28 cellular contexts compared by ENCODE assay signal in genomic region chr7:28599411-28599810, GRCh38.
"Had no signal": no experiment of that assay in that cellular context is flagged by ENCODE, and none has a peak within 500 bp of the region (broad histone marks: within the 10 kb centered on the region; RNA-seq: fewer than 3 reads in every experiment).

No MANE protein-coding gene starts in this region.

- ATAC-seq: effector memory CD8-positive, alpha-beta T cell; esophagus mucosa; foreskin keratinocyte; gastrocnemius medialis; gastroesophageal sphincter; heart left ventricle; heart right ventricle had no signal

- H3K27ac ChIP-seq: colonic mucosa, coronary artery, dorsolateral prefrontal cortex, epithelial cell of prostate, esophagus muscularis mucosa, esophagus squamous epithelium, foreskin keratinocyte, gastrocnemius medialis, gastroesophageal sphincter, heart left ventricle, heart right ventricle had no signal

- H3K27me3 ChIP-seq: colonic mucosa, dorsolateral prefrontal cortex, esophagus muscularis mucosa, esophagus squamous epithelium, foreskin keratinocyte, gastrocnemius medialis, gastroesophageal sphincter, heart left ventricle, heart right ventricle had no signal

- H3K4me1 ChIP-seq: colonic mucosa, esophagus muscularis mucosa, esophagus squamous epithelium, foreskin keratinocyte, gastrocnemius medialis, gastroesophageal sphincter had no signal

- H3K4me3 ChIP-seq: colonic mucosa, coronary artery, dorsolateral prefrontal cortex, esophagus muscularis mucosa, esophagus squamous epithelium, gastrocnemius medialis, gastroesophageal sphincter, heart left ventricle, heart right ventricle had no signal

- DNase-seq: colonic mucosa; cortex of kidney; dermis blood vessel endothelial cell; dorsolateral prefrontal cortex; effector CD4-positive, alpha-beta T cell; effector CD8-positive, alpha-beta T cell; effector memory CD4-positive, alpha-beta T cell; effector memory CD8-positive, alpha-beta T cell; endodermal cell; erythroblast; esophagus squamous epithelium; foreskin fibroblast; foreskin keratinocyte; foreskin melanocyte; gastrocnemius medialis; glutamatergic neuron; head of caudate nucleus; heart left ventricle; heart right ventricle had no signal

- H3K36me3 ChIP-seq: colonic mucosa, esophagus muscularis mucosa, esophagus squamous epithelium, gastrocnemius medialis, gastroesophageal sphincter, heart left ventricle, heart right ventricle had no signal

- FAIRE-seq: colon, endometrium, endothelial cell of umbilical vein, frontal cortex had no signal

- H3K9me3 ChIP-seq: colonic mucosa, esophagus muscularis mucosa, esophagus squamous epithelium, gastrocnemius medialis, gastroesophageal sphincter, heart left ventricle, heart right ventricle had no signal
